ENCODE assay signal across 1 cellular context in the genomic region with DNA sequence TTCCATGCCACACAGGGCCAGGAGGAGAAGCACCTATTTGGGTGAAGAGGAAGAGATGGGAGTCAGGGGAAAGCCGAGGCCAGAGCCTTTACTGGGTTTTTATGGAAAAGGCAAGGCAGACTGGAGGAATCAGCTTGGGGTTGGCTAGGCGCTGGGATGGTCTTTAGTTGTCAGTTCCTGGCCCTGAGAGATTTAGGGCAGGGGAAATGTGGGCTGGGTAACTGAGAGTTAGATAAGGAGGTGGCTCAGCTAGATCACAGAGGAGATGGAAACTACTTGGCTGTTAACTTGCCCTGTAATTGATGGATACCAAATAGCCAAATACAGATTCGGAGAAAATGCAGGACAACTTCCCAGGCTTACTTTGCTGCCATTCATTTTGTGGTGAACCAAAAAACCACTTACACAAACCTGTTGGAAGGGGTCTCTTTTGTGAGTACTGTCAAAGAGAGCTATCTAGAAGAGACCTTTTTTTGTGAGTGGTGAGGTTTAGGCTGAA.
TF ChIP-seq lines count a peak whose summit lies in the region.

No MANE protein-coding gene starts in this region.

TF ChIP-seq in A549, 52 proteins besides CTCF, POLR2A, EP300 and RAD21 (continued from another document):
- TF ChIP-seq TFCP2L1 (CRISPR knock-in tag; IDR thresholded peaks at IDR 0.05) = no peak
- TF ChIP-seq PHF8 (IDR thresholded peaks at IDR 0.05; ENCODE audit: borderline replicate concordance, low read depth) = no peak
- no peak for TF ChIP-seq RFX5 (IDR thresholded peaks at IDR 0.05)
TF ChIP-seq in A549: peak in this region for 0.
